8 cellular contexts compared by ENCODE assay signal in the genomic region with DNA sequence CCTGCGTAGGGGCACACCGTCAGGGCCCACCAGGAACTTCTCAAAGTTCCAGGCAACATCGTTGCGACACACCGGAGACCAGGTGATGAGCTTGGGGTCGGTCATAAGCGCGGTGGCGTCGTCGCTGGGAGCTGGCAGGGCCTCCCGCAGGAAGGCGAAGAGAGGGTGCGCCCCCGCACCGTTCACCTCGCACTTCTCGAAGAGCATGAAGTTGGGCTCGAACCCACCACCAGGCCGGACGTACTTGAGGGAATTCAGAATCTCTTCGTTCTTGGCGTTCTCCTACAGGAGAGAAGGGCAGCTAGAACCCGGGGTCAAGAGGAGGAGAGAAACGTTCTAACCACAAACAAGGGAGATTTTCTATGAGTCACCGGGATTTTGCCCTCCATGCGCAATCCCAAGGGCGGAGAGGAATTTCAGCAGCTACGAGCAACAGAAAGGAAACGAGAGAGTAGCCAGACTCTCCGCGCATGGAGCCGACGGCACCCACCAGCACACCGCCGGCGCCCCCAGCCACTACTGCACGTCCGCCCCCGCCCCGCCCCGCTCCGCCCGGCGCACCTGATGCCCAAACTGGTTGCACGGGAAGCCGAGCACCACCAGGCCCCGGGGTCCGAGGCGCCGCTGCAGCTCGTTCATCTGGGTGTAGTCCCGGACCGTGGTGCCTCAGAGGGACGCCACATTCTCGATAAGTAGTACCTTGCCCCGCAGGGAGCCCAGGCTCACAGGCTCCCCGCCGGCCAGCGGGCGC. TPM values are rescaled to one million over a fixed set of nuclear protein-coding genes. Genes with fewer than 3 reads are reported as not detected.
DNase-seq lines count a peak whose midpoint lies in the region; ATAC-seq and TF ChIP-seq lines count a peak whose summit lies in the region.

No MANE protein-coding gene starts in this region.

- H3K36me3 ChIP-seq in BLaER1 treated with 17β-estradiol and CSF1 and Interleukin-3, amounts not matched to agents 10 nM and 100 nM = peaks cover 68 to 80% (median 74%) of the 10 kb centered on the region in 11 experiments
- H3K36me3 ChIP-seq in MG63 (peaks cover 40% of the 10 kb centered on the region), mucosa of stomach (ENCODE audit: control insufficient read depth, insufficient read depth, low read length) (peaks cover 6% of the 10 kb centered on the region), stomach smooth muscle (ENCODE audit: control insufficient read depth in 2 of 2, insufficient read depth in 2 of 2, low read length in 2 of 2) (peaks cover 25 to 31% of the 10 kb centered on the region in 2 donors)

- peaks cover 20 to 40% (median 29%) of the 10 kb centered on the region in 11 experiments; a peak in 19 of 22 replicates for H4K20me1 ChIP-seq in BLaER1 treated with 17β-estradiol and CSF1 and Interleukin-3, amounts not matched to agents 10 nM and 100 nM

- no peaks in the 10 kb centered on the region for H3K27me3 ChIP-seq in BLaER1 treated with 17β-estradiol and CSF1 and Interleukin-3, amounts not matched to agents 10 nM and 100 nM
- H3K27me3 ChIP-seq in MG63 (no peaks in the 10 kb centered on the region), mucosa of stomach (ENCODE audit: control insufficient read depth, insufficient read depth, low read length) (no peaks in the 10 kb centered on the region), stomach smooth muscle (ENCODE audit: control insufficient read depth in 1 of 2, insufficient read depth in 2 of 2, low read length in 2 of 2) (no peaks in the 10 kb centered on the region)

- peak overlapping the region; percentile 82 to 98 (median 92) for H3K4me2 ChIP-seq in BLaER1 treated with 17β-estradiol and CSF1 and Interleukin-3, amounts not matched to agents 10 nM and 100 nM

- peak; percentile 11 for ATAC-seq in GM21515 (IDR thresholded peaks at IDR 0.05; ENCODE audit: unreplicated experiment)

- H3K9me3 ChIP-seq in BLaER1 treated with 17β-estradiol and CSF1 and Interleukin-3, amounts not matched to agents 10 nM and 100 nM (replicated peaks in 1 of 11) = no peaks in the 10 kb centered on the region; a peak in 1 of 22 replicates
- no peaks in the 10 kb centered on the region for H3K9me3 ChIP-seq in MG63
- no peaks in the 10 kb centered on the region for H3K9me3 ChIP-seq in mucosa of stomach (ENCODE audit: control insufficient read depth, low read length)
- no peaks in the 10 kb centered on the region for H3K9me3 ChIP-seq in stomach smooth muscle (ENCODE audit: control insufficient read depth in 2 of 2, low read length in 2 of 2)

- peaks cover 49 to 80% (median 69%) of the 10 kb centered on the region in 10 experiments for H3K4me1 ChIP-seq in BLaER1 treated with 17β-estradiol and CSF1 and Interleukin-3, amounts not matched to agents 10 nM and 100 nM
- H3K4me1 ChIP-seq in mucosa of stomach (ENCODE audit: control insufficient read depth, insufficient read depth, low read length) (peaks cover 19% of the 10 kb centered on the region), stomach smooth muscle (ENCODE audit: control insufficient read depth, insufficient read depth, low read length) (peaks cover 26% of the 10 kb centered on the region)

- peak overlapping the region; percentile 91 to 98 (median 96) for H3K9ac ChIP-seq in BLaER1 treated with 17β-estradiol and CSF1 and Interleukin-3, amounts not matched to agents 10 nM and 100 nM
- H3K9ac ChIP-seq in mucosa of stomach (ENCODE audit: low read length) (peak overlapping the region; percentile 65), stomach smooth muscle (ENCODE audit: low read length in 2 of 2) (peak overlapping the region; percentile 71 to 91)

- peak overlapping the region; percentile 84 to 97 (median 93) for H3K27ac ChIP-seq in BLaER1 treated with 17β-estradiol and CSF1 and Interleukin-3, amounts not matched to agents 10 nM and 100 nM
- peak overlapping the region; percentile 87 for H3K27ac ChIP-seq in stomach smooth muscle (ENCODE audit: low read length)

- no peak for TF ChIP-seq CTCF in epithelial cell of esophagus (IDR thresholded peaks at IDR 0.05; ENCODE audit: insufficient read depth, low read depth, low read length, missing control alignments)

- H3K4me3 ChIP-seq in BLaER1 treated with 17β-estradiol and CSF1 and Interleukin-3, amounts not matched to agents 10 nM and 100 nM = peak overlapping the region; percentile 72 to 95 (median 91)
- H3K4me3 ChIP-seq in MG63 (peak overlapping the region; percentile 69), epithelial cell of esophagus (ENCODE audit: low read length) (peak overlapping the region; percentile 64), mucosa of stomach (ENCODE audit: low read length) (peak overlapping the region; percentile 12), stomach smooth muscle (ENCODE audit: low read length in 2 of 2) (peak overlapping the region; percentile 71 to 87)

- DNase-seq in MG63 (peak; percentile 54), activated T-cell treated with anti-CD3 and anti-CD28 coated beads for 24 hours (ENCODE audit: low read depth) (peak; percentile 32), epithelial cell of esophagus (ENCODE audit: low read depth) (peak; percentile 89), NOMO-1 treated with dmso at 0.1 percent for 144 hours (lab: John Stamatoyannopoulos, UW; ENCODE audit: unreplicated experiment) (no peak)

RNA-seq across cellular contexts. Expression of gene GPX1, which starts 0.5 kb away (rescaled TPM):
- 74.0 and 247 TPM in 2 replicates for total RNA-seq in MG63 (2014; rRNA removed; shearing (Covaris generic); ENCODE audit: low replicate concordance)

RNA-seq across cellular contexts. Expression of gene USP4, which starts 17.8 kb away (rescaled TPM):
- 22.7 and 30.3 TPM in 2 replicates for total RNA-seq in MG63 (2014; rRNA removed; shearing (Covaris generic); ENCODE audit: low replicate concordance)

RNA-seq across cellular contexts. Expression of gene RHOA, which starts 54.1 kb away (rescaled TPM):
- total RNA-seq in MG63 (2014; rRNA removed; shearing (Covaris generic); ENCODE audit: low replicate concordance) = 495 and 617 TPM in 2 replicates

RNA-seq across cellular contexts. Expression of gene TCTA, which starts 54.6 kb away (rescaled TPM):
- total RNA-seq in MG63 (2014; rRNA removed; shearing (Covaris generic); ENCODE audit: low replicate concordance) = 22.3 and 22.6 TPM in 2 replicates

Comparison
In these comparisons a context has a peak if more than half of its experiments do, and no peak if none do; other contexts are left out.
1. H3K4me3 ChIP-seq: peak in every context shown above with its lines; median percentile 91 in BLaER1 treated with 17β-estradiol and CSF1 and Interleukin-3, amounts not matched to agents 10 nM and 100 nM; 79 in stomach smooth muscle; 69 in MG63; 64 in epithelial cell of esophagus; 12 in mucosa of stomach.